ENCODE assay signal across 14 cellular contexts in the genomic region with DNA sequence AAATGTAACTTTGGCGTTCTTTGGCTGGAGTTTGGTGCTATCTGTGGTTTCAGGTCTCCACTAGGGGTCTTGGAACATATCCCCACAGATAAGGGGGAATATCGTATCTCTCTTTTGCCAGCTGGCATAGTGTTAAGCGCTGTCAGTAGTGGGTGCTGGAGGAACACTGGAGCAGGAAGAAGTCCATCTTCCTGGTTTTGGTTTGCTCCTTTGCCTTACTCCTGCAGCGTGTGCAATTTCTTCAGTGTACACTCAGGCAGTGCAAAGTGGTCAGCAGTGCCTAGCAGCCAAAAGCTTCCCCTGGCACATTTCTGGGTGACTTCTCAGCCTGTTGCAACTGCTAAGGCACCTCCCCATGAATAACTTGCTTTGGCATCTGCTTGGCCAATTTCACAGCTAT. TPM values are rescaled to one million over a fixed set of nuclear protein-coding genes. Genes with fewer than 3 reads are reported as not detected.
A peak's percentile ranks its signal among the peaks of the same experiment; 100 is the strongest.
DNase-seq lines count a peak whose midpoint lies in the region; ATAC-seq and TF ChIP-seq lines count a peak whose summit lies in the region.
"Had no signal": no experiment of that assay in that cellular context is flagged by ENCODE, and none has a peak within 500 bp of the region (broad histone marks: within the 10 kb centered on the region; RNA-seq: fewer than 3 reads in every experiment).

No MANE protein-coding gene starts in this region.

- H3K4me3 ChIP-seq in OCI-LY7 (ENCODE audit: low read depth, low read length, poor library complexity, severe bottlenecking) (no peak overlapping the region), epithelial cell of esophagus (ENCODE audit: low read length) (no peak overlapping the region), osteoblast (ENCODE audit: insufficient read depth, low read length) (no peak overlapping the region)
- H3K4me3 ChIP-seq: sigmoid colon had no signal

- no peaks in the 10 kb centered on the region for H3K36me3 Mint-ChIP-seq in effector memory CD8-positive, alpha-beta T cell (ENCODE audit: insufficient read depth)
- H3K36me3 Mint-ChIP-seq: activated naive CD8-positive, alpha-beta T cell had no signal

- H4K20me1 ChIP-seq in OCI-LY7 (ENCODE audit: insufficient read depth, low read length) (no peaks in the 10 kb centered on the region), osteoblast (ENCODE audit: insufficient read depth, low read length) (no peaks in the 10 kb centered on the region)

- H3K4me1 ChIP-seq in OCI-LY7 (ENCODE audit: insufficient read depth, low read length, poor library complexity, severe bottlenecking), result no peaks in the 10 kb centered on the region
- peaks cover 30% of the 10 kb centered on the region for H3K4me1 ChIP-seq in osteoblast (ENCODE audit: insufficient read depth, low read length)

- CTCF ChIA-PET in OCI-LY7 (lab: Charles Lee; ENCODE audit: unreplicated experiment), result no interaction called here

- H3K79me2 ChIP-seq in OCI-LY7 (ENCODE audit: insufficient read depth, low read depth, low read length) (no peaks in the 10 kb centered on the region), osteoblast (ENCODE audit: insufficient read depth, low read length) (no peaks in the 10 kb centered on the region)

- no peaks in the 10 kb centered on the region for H3K27me3 ChIP-seq in osteoblast (ENCODE audit: insufficient read depth, low read length)
- H3K27me3 ChIP-seq: sigmoid colon had no signal

- POLR2A ChIA-PET in OCI-LY7 (lab: Charles Lee), result interaction anchor here (0.8 to 1.5 kb wide), 2 partner anchors 11 to 12 kb away, joined by 3 to 5 read pairs; a partner anchor contains a TSS

- no peaks in the 10 kb centered on the region for H3K9me3 Mint-ChIP-seq in effector memory CD8-positive, alpha-beta T cell
- H3K9me3 Mint-ChIP-seq: activated CD4-positive, alpha-beta T cell treated with anti-CD3 and anti-CD28 coated beads, Interleukin-2, amount 10 ng/mL, durations not matched to agents 24 days and 14 days; memory B cell had no signal

- H3K9me2 ChIP-seq in OCI-LY7 (ENCODE audit: insufficient read depth, low read length), result no peaks in the 10 kb centered on the region

- intact Hi-C loops in OCI-LY7 (cut with micrococcal nuclease; ENCODE audit: unreplicated experiment), result no loop called here

- H2AFZ ChIP-seq in OCI-LY7 (ENCODE audit: low read length) (no peak overlapping the region), osteoblast (ENCODE audit: low read length) (peak overlapping the region; percentile 71)

- no peak overlapping the region for H3K4me3 Mint-ChIP-seq in effector memory CD8-positive, alpha-beta T cell
- H3K4me3 Mint-ChIP-seq: activated CD4-positive, alpha-beta T cell treated with anti-CD3 and anti-CD28 coated beads, Interleukin-2, amount 10 ng/mL, durations not matched to agents 24 days and 14 days; activated naive CD8-positive, alpha-beta T cell; memory B cell had no signal

- no peaks in the 10 kb centered on the region for H3K9me3 ChIP-seq in OCI-LY7 (ENCODE audit: low read length)
- no peaks in the 10 kb centered on the region for H3K9me3 ChIP-seq in osteoblast (ENCODE audit: low read depth, low read length)
- H3K9me3 ChIP-seq: sigmoid colon had no signal

- no peak for ATAC-seq in effector memory CD8-positive, alpha-beta T cell (replicated peaks)
- ATAC-seq in GM19467 (IDR thresholded peaks at IDR 0.05; ENCODE audit: unreplicated experiment), result no peak
- ATAC-seq: Panc1 had no signal

- H3K27me3 Mint-ChIP-seq in effector memory CD8-positive, alpha-beta T cell, result peaks cover 62 to 63% of the 10 kb centered on the region in 2 donors

- no peak overlapping the region for H3K27ac Mint-ChIP-seq in effector memory CD8-positive, alpha-beta T cell
- H3K27ac Mint-ChIP-seq: activated CD4-positive, alpha-beta T cell treated with anti-CD3 and anti-CD28 coated beads, Interleukin-2, amount 10 ng/mL, durations not matched to agents 24 days and 14 days; activated naive CD8-positive, alpha-beta T cell; memory B cell had no signal

- H3K36me3 ChIP-seq in OCI-LY7 (ENCODE audit: insufficient read depth, low read length) (no peaks in the 10 kb centered on the region), osteoblast (ENCODE audit: insufficient read depth, low read length) (no peaks in the 10 kb centered on the region)
- H3K36me3 ChIP-seq: sigmoid colon had no signal

- no peaks in the 10 kb centered on the region for H3K4me1 Mint-ChIP-seq in effector memory CD8-positive, alpha-beta T cell (ENCODE audit: low read depth in 2 of 2)

- 0 out of 2 replicates have a peak, but pooled peaks have one; percentile 25 for TF ChIP-seq CTCF in OCI-LY7 (conservative IDR thresholded peaks at IDR 0.05; ENCODE audit: low read length)
- TF ChIP-seq CTCF in epithelial cell of esophagus (IDR thresholded peaks at IDR 0.05; ENCODE audit: insufficient read depth, low read depth, low read length, missing control alignments), result peak; percentile 6
- peak; percentile 6 for TF ChIP-seq CTCF in osteoblast (IDR thresholded peaks at IDR 0.05; ENCODE audit: extremely low read depth, low read depth, low read length)

- no TSS peak for BruUV-seq in OCI-LY7 (replicated peaks; lab: Mats Ljungman, UMichigan)

- DNase-seq in H4 (ENCODE audit: low spot score) (peak; percentile 30), OCI-LY7 (ENCODE audit: low spot score) (no peak), epithelial cell of esophagus (ENCODE audit: low read depth) (peak; percentile 76), osteoblast (ENCODE audit: insufficient read length, low spot score, missing footprints) (peak; percentile 76)
- DNase-seq in effector memory CD8-positive, alpha-beta T cell, result no peak
- no peak for DNase-seq in activated CD4-positive, CD25-positive, alpha-beta regulatory T cell treated with anti-CD3 and anti-CD28 coated beads, Interleukin-2, amount 50 U/mL, for 72 hours
- DNase-seq: activated CD4-positive, alpha-beta T cell treated with anti-CD3 and anti-CD28 coated beads, Interleukin-2, amount 10 ng/mL, durations not matched to agents 24 days and 14 days; NCI-H1436; sigmoid colon had no signal

- H3K4me2 ChIP-seq in OCI-LY7 (ENCODE audit: low read length) (no peak overlapping the region), osteoblast (ENCODE audit: insufficient read depth, low read length) (peak overlapping the region; percentile 34)

- H3K27ac ChIP-seq in OCI-LY7 (ENCODE audit: low read depth, low read length, poor library complexity, severe bottlenecking) (no peak overlapping the region), osteoblast (ENCODE audit: low read depth, low read length) (peak overlapping the region; percentile 17)
- H3K27ac ChIP-seq: sigmoid colon had no signal

RNA-seq across cellular contexts. Expression of a gene that starts 11.7 kb away (rescaled TPM):
- total RNA-seq in H4 (2014; rRNA removed; shearing (Covaris generic)), result not detected in 2 replicates
- total RNA-seq in OCI-LY7 (2014; rRNA removed; shearing (Covaris generic)), result 8.1 and 13.8 TPM in 2 replicates
- total RNA-seq in OCI-LY7 (2022) (14.5 and 18.8 TPM in 2 replicates), osteoblast (9.1 and 11.9 TPM in 2 replicates)
- total RNA-seq: G401 had no signal

RNA-seq across cellular contexts. Expression of a gene that starts 16.5 kb away (rescaled TPM):
- 7.1 and 9.5 TPM in 2 replicates for total RNA-seq in H4 (2014; rRNA removed; shearing (Covaris generic))
- 72.2 and 94.7 TPM in 2 replicates for total RNA-seq in OCI-LY7 (2014; rRNA removed; shearing (Covaris generic))
- total RNA-seq in OCI-LY7 (2022) (96.6 and 130 TPM in 2 replicates), osteoblast (101 and 107 TPM in 2 replicates)
- total RNA-seq: activated CD4-positive, alpha-beta T cell treated with anti-CD3 and anti-CD28 coated beads, Interleukin-2, amount 10 ng/mL, durations not matched to agents 24 days and 14 days had no signal

RNA-seq across cellular contexts. Expression of a gene that starts 16.6 kb away (rescaled TPM):
- not detected in 2 replicates for total RNA-seq in H4 (2014; rRNA removed; shearing (Covaris generic))
- 0.26 and 2.0 TPM in 2 replicates for total RNA-seq in OCI-LY7 (2014; rRNA removed; shearing (Covaris generic))
- total RNA-seq in OCI-LY7 (2022), result 3.4 and 6.0 TPM in 2 replicates
- 17.7 and 18.8 TPM in 2 replicates for total RNA-seq in osteoblast
- total RNA-seq: G401 had no signal

RNA-seq across cellular contexts. Expression of a gene that starts 40.2 kb away (rescaled TPM):
- total RNA-seq in H4 (2014; rRNA removed; shearing (Covaris generic)), result 0.39 and 0.41 TPM in 2 replicates
- total RNA-seq in OCI-LY7 (2014; rRNA removed; shearing (Covaris generic)), result 15.8 and 17.9 TPM in 2 replicates
- 28.3 and 30.5 TPM in 2 replicates for total RNA-seq in OCI-LY7 (2022)
- 1.2 and 1.8 TPM in 2 replicates for total RNA-seq in osteoblast

RNA-seq across cellular contexts. Expression of a gene that starts 41.6 kb away (rescaled TPM):
- total RNA-seq in H4 (2014; rRNA removed; shearing (Covaris generic)), result 0.33 and 0.45 TPM in 2 replicates
- total RNA-seq in OCI-LY7 (2014; rRNA removed; shearing (Covaris generic)), result 15.7 and 18.2 TPM in 2 replicates
- total RNA-seq in OCI-LY7 (2022), result 37.6 TPM in 2 replicates
- 4.7 and 5.1 TPM in 2 replicates for total RNA-seq in osteoblast

Comparison
In these comparisons a context has a peak if more than half of its experiments do, and no peak if none do; other contexts are left out.
1. DNase-seq: peak in H4 (single experiment), epithelial cell of esophagus (single experiment) and osteoblast (single experiment); none in OCI-LY7 (single experiment), effector memory CD8-positive, alpha-beta T cell (0 of 3) and activated CD4-positive, CD25-positive, alpha-beta regulatory T cell treated with anti-CD3 and anti-CD28 coated beads, Interleukin-2, amount 50 U/mL, for 72 hours (single experiment).
2. Peak in every context shown above with its lines, with median percentiles within 50 percentile points of each other: CTCF ChIP-seq.